ENCODE assay signal across 25 cellular contexts in genomic region chr11:71188073-71188472, GRCh38.
"Had no signal": no experiment of that assay in that cellular context is flagged by ENCODE, and none has a peak within 500 bp of the region (broad histone marks: within the 10 kb centered on the region; RNA-seq: fewer than 3 reads in every experiment).

No MANE protein-coding gene starts in this region.

- ATAC-seq: activated CD8-positive, alpha-beta T cell treated with anti-CD3 and anti-CD28 coated beads for 36 hours; activated naive CD4-positive, alpha-beta T cell treated with anti-CD3 and anti-CD28 coated beads, Interleukin-2, amount 50 U/mL, for 72 hours; activated T-cell treated with anti-CD3 and anti-CD28 coated beads, Interleukin-2, amount 50 U/mL, for 4 hours; activated T-helper 17 cell treated with anti-CD3 and anti-CD28 coated beads, Interleukin-2, amount 50 U/mL, for 72 hours; left colon; psoas muscle; SK-N-SH treated with all-trans-retinoic acid at 6 μM for 48 hours; T-helper 17 cell had no signal

- H3K9me3 Mint-ChIP-seq: activated CD8-positive, alpha-beta T cell treated with anti-CD3 and anti-CD28 coated beads for 36 hours; activated naive CD4-positive, alpha-beta T cell treated with anti-CD3 and anti-CD28 coated beads, Interleukin-2, amount 50 U/mL, for 72 hours; activated T-cell treated with anti-CD3 and anti-CD28 coated beads, Interleukin-2, amount 50 U/mL, for 4 hours; activated T-helper 17 cell treated with anti-CD3 and anti-CD28 coated beads, Interleukin-2, amount 50 U/mL, for 72 hours; mesothelial cell of epicardium had no signal

- DNase-seq: activated CD4-positive, alpha-beta T cell treated with anti-CD3 and anti-CD28 coated beads for 1 hour; activated CD4-positive, alpha-beta T cell treated with anti-CD3 and anti-CD28 coated beads, Interleukin-2, amount 50 U/mL, for 1 hour; activated CD8-positive, alpha-beta T cell treated with anti-CD3 and anti-CD28 coated beads for 36 hours; activated naive CD4-positive, alpha-beta T cell; activated T-cell treated with anti-CD3 and anti-CD28 coated beads, Interleukin-2, amount 50 U/mL, for 4 hours; cerebellar nuclear complex; esophagus squamous epithelium; left colon; mammary epithelial cell; naive B cell; stimulated activated CD4-positive, alpha-beta T cell treated with anti-CD3 and anti-CD28 coated beads, Interleukin-2, amount 100 ng/mL, for 48 hours; stimulated activated naive CD4-positive, alpha-beta T cell treated with Interleukin-2 at 50 U/mL for 16 hours; T-helper 17 cell; T1000; transverse colon; uterus had no signal

- FAIRE-seq: frontal cortex, keratinocyte had no signal

- H3K9me3 ChIP-seq: esophagus squamous epithelium, psoas muscle, transverse colon, uterus had no signal

- H3K36me3 Mint-ChIP-seq: activated naive CD4-positive, alpha-beta T cell treated with anti-CD3 and anti-CD28 coated beads, Interleukin-2, amount 50 U/mL, for 72 hours; mesothelial cell of epicardium; naive B cell had no signal

- H3K27ac Mint-ChIP-seq: activated CD8-positive, alpha-beta T cell treated with anti-CD3 and anti-CD28 coated beads for 36 hours; activated naive CD4-positive, alpha-beta T cell treated with anti-CD3 and anti-CD28 coated beads, Interleukin-2, amount 50 U/mL, for 72 hours; activated T-helper 17 cell treated with anti-CD3 and anti-CD28 coated beads, Interleukin-2, amount 50 U/mL, for 72 hours; mesothelial cell of epicardium; T-helper 17 cell had no signal

- H3K27me3 ChIP-seq: ovary, transverse colon, uterus had no signal

- H3K36me3 ChIP-seq: esophagus squamous epithelium, ovary, transverse colon, uterus had no signal

- H3K4me1 Mint-ChIP-seq: activated T-helper 17 cell treated with anti-CD3 and anti-CD28 coated beads, Interleukin-2, amount 50 U/mL, for 72 hours; naive B cell; T-helper 17 cell had no signal

- H3K4me1 ChIP-seq: esophagus squamous epithelium, psoas muscle, uterus had no signal

- H3K4me3 Mint-ChIP-seq: activated CD8-positive, alpha-beta T cell treated with anti-CD3 and anti-CD28 coated beads for 36 hours; activated T-cell treated with anti-CD3 and anti-CD28 coated beads, Interleukin-2, amount 50 U/mL, for 4 hours; activated T-helper 17 cell treated with anti-CD3 and anti-CD28 coated beads, Interleukin-2, amount 50 U/mL, for 72 hours; mesothelial cell of epicardium; naive B cell; T-helper 17 cell had no signal

- H3K4me3 ChIP-seq: esophagus squamous epithelium, ovary, psoas muscle, transverse colon, uterus had no signal

- H3K27ac ChIP-seq: epithelial cell of prostate, esophagus squamous epithelium, ovary, psoas muscle, transverse colon, uterus had no signal

- H3K27me3 Mint-ChIP-seq: activated CD8-positive, alpha-beta T cell treated with anti-CD3 and anti-CD28 coated beads for 36 hours; activated T-helper 17 cell treated with anti-CD3 and anti-CD28 coated beads, Interleukin-2, amount 50 U/mL, for 72 hours had no signal
